Comparison of ENCODE assay signal across 21 cellular contexts in genomic region chr3:172222474-172223071, GRCh38.
DNase-seq lines count a peak whose midpoint lies in the region; ATAC-seq and TF ChIP-seq lines count a peak whose summit lies in the region.
"Had no signal": no experiment of that assay in that cellular context is flagged by ENCODE, and none has a peak within 500 bp of the region (broad histone marks: within the 10 kb centered on the region; RNA-seq: fewer than 3 reads in every experiment).

No MANE protein-coding gene starts in this region.

- CTCF ChIA-PET in Panc1 (lab: Charles Lee) = no interaction called here

- H3K9me3 Mint-ChIP-seq in GM23338 (no peaks in the 10 kb centered on the region), natural killer cell (no peaks in the 10 kb centered on the region)
- H3K9me3 Mint-ChIP-seq: activated CD4-positive, alpha-beta memory T cell treated with anti-CD3 and anti-CD28 coated beads, Interleukin-2, amount 10 ng/mL, durations not matched to agents 7 days and 5 days; activated naive CD8-positive, alpha-beta T cell treated with anti-CD3 and anti-CD28 coated beads for 36 hours; IgD-negative memory B cell had no signal

- H3K27ac ChIP-seq in GM23338 (ENCODE audit: low read depth) (peak overlapping the region; percentile 9; the same call in 1 of the 2 replicates), Panc1 (ENCODE audit: low read length) (peak overlapping the region; percentile 48)
- H3K27ac ChIP-seq: ascending aorta, C4-2B, SJSA1, upper lobe of left lung had no signal

- no peaks in the 10 kb centered on the region for H3K27me3 ChIP-seq in GM23338 (ENCODE audit: insufficient read depth)
- no peaks in the 10 kb centered on the region for H3K27me3 ChIP-seq in Panc1 (ENCODE audit: control insufficient read depth, insufficient read depth, low read length)
- H3K27me3 ChIP-seq in skeletal muscle satellite cell (ENCODE audit: control insufficient read depth, insufficient read depth, low read length) = no peaks in the 10 kb centered on the region
- H3K27me3 ChIP-seq: ascending aorta, SJSA1, upper lobe of left lung had no signal

- H3K27me3 Mint-ChIP-seq in GM23338 (ENCODE audit: insufficient read depth, low read depth, poor library complexity) (peaks cover 3% of the 10 kb centered on the region), natural killer cell (ENCODE audit: low read depth in 2 of 2) (no peaks in the 10 kb centered on the region)
- H3K27me3 Mint-ChIP-seq: activated CD4-positive, alpha-beta memory T cell treated with anti-CD3 and anti-CD28 coated beads, Interleukin-2, amount 10 ng/mL, durations not matched to agents 7 days and 5 days; activated naive CD8-positive, alpha-beta T cell treated with anti-CD3 and anti-CD28 coated beads for 36 hours; IgD-negative memory B cell had no signal

- H3K27ac Mint-ChIP-seq in GM23338 (no peak overlapping the region), natural killer cell (peak overlapping the region in 1 of 2 donors; percentile 79)
- H3K27ac Mint-ChIP-seq: activated CD4-positive, alpha-beta memory T cell treated with anti-CD3 and anti-CD28 coated beads, Interleukin-2, amount 10 ng/mL, durations not matched to agents 7 days and 5 days; activated naive CD8-positive, alpha-beta T cell treated with anti-CD3 and anti-CD28 coated beads for 36 hours; IgD-negative memory B cell; T-helper 1 cell treated with Interleukin-12 subunit alpha and Interleukin-12 subunit beta and Interleukin-4 antibody, amounts not matched to agents 30 μg/mL and 1 μg/mL, for 36 hours had no signal

- intact Hi-C loops in Panc1 (cut with micrococcal nuclease; ENCODE audit: unreplicated experiment) = no loop called here
- intact Hi-C loops in natural killer cell (cut with micrococcal nuclease) = no loop called here

- H3K36me3 ChIP-seq in GM23338 (ENCODE audit: insufficient read depth) (no peaks in the 10 kb centered on the region), Panc1 (ENCODE audit: control insufficient read depth, insufficient read depth, low read length) (no peaks in the 10 kb centered on the region; the same call in 1 of the 2 replicates), skeletal muscle satellite cell (ENCODE audit: insufficient read depth, low read length) (peaks cover 10% of the 10 kb centered on the region)

- DNase-seq in GM23338 (ENCODE audit: low spot score) = peak; percentile 33
- DNase-seq in Panc1 (ENCODE audit: low read depth, low spot score) = no peak
- DNase-seq in natural killer cell = no peak
- DNase-seq in DMS153 treated with DMSO at 0.1 percent for 48 hours (lab: John Stamatoyannopoulos, UW; ENCODE audit: unreplicated experiment) = no peak
- DNase-seq: activated CD4-positive, alpha-beta memory T cell treated with anti-CD3 and anti-CD28 coated beads, Interleukin-2, amount 10 ng/mL, durations not matched to agents 7 days and 5 days; activated CD4-positive, CD25-positive, alpha-beta regulatory T cell treated with anti-CD3 and anti-CD28 coated beads, Interleukin-2, amount 50 U/mL, for 72 hours; activated naive CD8-positive, alpha-beta T cell treated with anti-CD3 and anti-CD28 coated beads for 36 hours; NCI-H1092; NCI-H187 treated with DMSO at 0.1 percent for 48 hours; NCI-H2171 treated with DMSO at 0.1 percent for 48 hours; small intestine; stimulated activated CD4-positive, alpha-beta T cell treated with anti-CD3 and anti-CD28 coated beads, Interleukin-2, amount 100 ng/mL, for 24 hours; upper lobe of left lung had no signal

- H3K9me3 ChIP-seq in Panc1 (ENCODE audit: control insufficient read depth, insufficient read depth, low read depth, low read length) = no peaks in the 10 kb centered on the region
- no peaks in the 10 kb centered on the region for H3K9me3 ChIP-seq in skeletal muscle satellite cell (replicated peaks; ENCODE audit: low read length)
- H3K9me3 ChIP-seq: ascending aorta, SJSA1, upper lobe of left lung had no signal

- H3K4me3 Mint-ChIP-seq in GM23338 = no peak overlapping the region; the same call in 2 of the 3 replicates
- peak overlapping the region; percentile 26 for H3K4me3 Mint-ChIP-seq in natural killer cell
- H3K4me3 Mint-ChIP-seq: activated CD4-positive, alpha-beta memory T cell treated with anti-CD3 and anti-CD28 coated beads, Interleukin-2, amount 10 ng/mL, durations not matched to agents 7 days and 5 days; activated naive CD8-positive, alpha-beta T cell treated with anti-CD3 and anti-CD28 coated beads for 36 hours; IgD-negative memory B cell; T-helper 1 cell treated with Interleukin-12 subunit alpha and Interleukin-12 subunit beta and Interleukin-4 antibody, amounts not matched to agents 30 μg/mL and 1 μg/mL, for 36 hours had no signal

- H3K36me3 Mint-ChIP-seq in GM23338 (ENCODE audit: low read depth) = peaks cover 3% of the 10 kb centered on the region; the same call in 1 of the 3 replicates
- peaks cover 3% of the 10 kb centered on the region for H3K36me3 Mint-ChIP-seq in natural killer cell

- H3F3A ChIP-seq in GM23338 (replicated peaks; ENCODE audit: low read depth) = no peaks in the 10 kb centered on the region

- H4K20me1 ChIP-seq in GM23338 (replicated peaks; ENCODE audit: insufficient read depth) = 0 out of 2 replicates have a peak, but pooled peaks cover 4% of the 10 kb centered on the region

- H3K4me1 Mint-ChIP-seq in GM23338 = peaks cover 60% of the 10 kb centered on the region
- H3K4me1 Mint-ChIP-seq in natural killer cell = peaks cover 77 to 78% of the 10 kb centered on the region in 2 donors
- H3K4me1 Mint-ChIP-seq: activated CD4-positive, alpha-beta memory T cell treated with anti-CD3 and anti-CD28 coated beads, Interleukin-2, amount 10 ng/mL, durations not matched to agents 7 days and 5 days had no signal

- peak overlapping the region; percentile 59 for H3K4me2 ChIP-seq in GM23338
- H3K4me2 ChIP-seq in skeletal muscle satellite cell (ENCODE audit: low read length) = peak overlapping the region; percentile 61

- H3K9me2 ChIP-seq in GM23338 (ENCODE audit: insufficient read depth) = no peaks in the 10 kb centered on the region

- BruUV-seq in Panc1 (replicated peaks; lab: Mats Ljungman, UMichigan) = no TSS peak

- in situ Hi-C loops in Panc1 (cut with HindIII; ENCODE audit: low pct_unique_long_range_greater_than_20kb, low sequenced_read_pairs) = no loop called here

- POLR2A ChIA-PET in Panc1 (lab: Charles Lee) = interaction anchor here (0.6 to 1.5 kb wide), 3 partner anchors 15 to 66 kb away, joined by 3 to 5 read pairs (median 3); no protein-coding TSS in a partner anchor

- no peak overlapping the region for H2AFZ ChIP-seq in GM23338

- H3K4me1 ChIP-seq in GM23338 (ENCODE audit: insufficient read depth) (peaks cover 72% of the 10 kb centered on the region), Panc1 (ENCODE audit: control insufficient read depth, insufficient read depth, low read length) (peaks cover 74% of the 10 kb centered on the region), skeletal muscle satellite cell (ENCODE audit: control insufficient read depth, insufficient read depth, low read length) (peaks cover 40% of the 10 kb centered on the region)

- H3K4me3 ChIP-seq in GM23338 (peak overlapping the region; percentile 28; the same call in 1 of the 2 replicates), Panc1 (ENCODE audit: low read depth in 2 of 2, low read length in 2 of 2) (no peak overlapping the region), skeletal muscle satellite cell (ENCODE audit: low read length) (no peak overlapping the region)
- H3K4me3 ChIP-seq: ascending aorta, SJSA1, upper lobe of left lung had no signal

- ATAC-seq in GM23338 (peak; percentile 70), Panc1 (no peak), natural killer cell (no peak), GM21381 (IDR thresholded peaks at IDR 0.05; ENCODE audit: unreplicated experiment) (no peak), GM19452 (IDR thresholded peaks at IDR 0.05; ENCODE audit: unreplicated experiment) (no peak)

- H3K9ac ChIP-seq in skeletal muscle satellite cell (ENCODE audit: low read depth, low read length) = peak overlapping the region; percentile 7

- TF ChIP-seq CTCF in GM23338 (conservative IDR thresholded peaks at IDR 0.05; ENCODE audit: low read depth in 2 of 2) = no peak
- TF ChIP-seq CTCF in Panc1 (IDR thresholded peaks at IDR 0.05) = no peak
- no peak for TF ChIP-seq CTCF in natural killer cell (IDR thresholded peaks at IDR 0.05)

- peaks cover 83% of the 10 kb centered on the region for H3K79me2 ChIP-seq in GM23338 (replicated peaks; ENCODE audit: insufficient read depth)

TF ChIP-seq in GM23338, 12 proteins besides CTCF, POLR2A, EP300 and RAD21:
- TF ChIP-seq ETS1 (IDR thresholded peaks at IDR 0.05) (no peak), NANOG (IDR thresholded peaks at IDR 0.05; ENCODE audit: borderline replicate concordance) (peak; percentile 55; the same call in 1 of the 2 replicates)
